In genomic region chr14:101717663-101718490, GRCh38 we compare ENCODE assay signal across 23 cellular contexts. TPM values are rescaled to one million over a fixed set of nuclear protein-coding genes. Genes with fewer than 3 reads are reported as not detected.
DNase-seq lines count a peak whose midpoint lies in the region; ATAC-seq and TF ChIP-seq lines count a peak whose summit lies in the region.
"Had no signal": no experiment of that assay in that cellular context is flagged by ENCODE, and none has a peak within 500 bp of the region (broad histone marks: within the 10 kb centered on the region; RNA-seq: fewer than 3 reads in every experiment).

No MANE protein-coding gene starts in this region.

- no peaks in the 10 kb centered on the region for H3K27me3 Mint-ChIP-seq in central memory CD8-positive, alpha-beta T cell
- H3K27me3 Mint-ChIP-seq in naive thymus-derived CD8-positive, alpha-beta T cell = peaks cover 0 to 2% (median 0%) of the 10 kb centered on the region in 5 donors

- H4K12ac ChIP-seq in trophoblast cell (ENCODE audit: low read depth, low read length) = no peak overlapping the region

- POLR2A ChIA-PET in naive thymus-derived CD8-positive, alpha-beta T cell (lab: Charles Lee) = interaction anchor here (0.7 kb wide), 1 partner anchor 15 kb away, joined by 3 read pairs; no protein-coding TSS in a partner anchor

- H3K14ac ChIP-seq in trophoblast cell (ENCODE audit: low read length) = no peak overlapping the region

- no peak overlapping the region for H3K9ac ChIP-seq in trophoblast cell (ENCODE audit: low read length)

- no peaks in the 10 kb centered on the region for H3K79me2 ChIP-seq in trophoblast cell (ENCODE audit: control insufficient read depth, insufficient read depth, low read length, poor library complexity)

- H3K4ac ChIP-seq in trophoblast cell (ENCODE audit: low read depth, low read length) = no peak overlapping the region

- H2AFZ ChIP-seq in trophoblast cell (ENCODE audit: insufficient read depth, low read length, poor library complexity) = no peak overlapping the region

- H4K8ac ChIP-seq in trophoblast cell (ENCODE audit: low read depth, low read length) = no peak overlapping the region

- no peak overlapping the region for H4K91ac ChIP-seq in trophoblast cell (ENCODE audit: low read depth, low read length)

- H3K4me3 ChIP-seq in right atrium auricular region (no peak overlapping the region), trophoblast cell (ENCODE audit: low read depth, low read length) (no peak overlapping the region)
- H3K4me3 ChIP-seq: esophagus squamous epithelium had no signal

- H2BK5ac ChIP-seq in trophoblast cell (ENCODE audit: low read depth, low read length, poor library complexity) = no peak overlapping the region

- H2BK120ac ChIP-seq in trophoblast cell (ENCODE audit: insufficient read depth, low read length, poor library complexity) = no peak overlapping the region

- no peak for ATAC-seq in left ventricle myocardium superior
- ATAC-seq in central memory CD8-positive, alpha-beta T cell (replicated peaks; ENCODE audit: extremely low read depth, poor library complexity, severe bottlenecking) = no peak
- no peak for ATAC-seq in naive thymus-derived CD8-positive, alpha-beta T cell
- no peak for ATAC-seq in HG02973 (IDR thresholded peaks at IDR 0.05; ENCODE audit: unreplicated experiment)
- ATAC-seq: left colon, Right ventricle myocardium inferior had no signal

- H3K23ac ChIP-seq in trophoblast cell (ENCODE audit: low read length) = no peak overlapping the region

- peak overlapping the region; percentile 93 for H3K27ac Mint-ChIP-seq in central memory CD8-positive, alpha-beta T cell (ENCODE audit: low read depth)
- peak overlapping the region in 7 of 10 donors; percentile 24 to 89 (median 59) for H3K27ac Mint-ChIP-seq in naive thymus-derived CD8-positive, alpha-beta T cell
- H3K27ac Mint-ChIP-seq: activated naive CD4-positive, alpha-beta T cell treated with anti-CD3 and anti-CD28 coated beads for 36 hours; IgD-negative memory B cell; mesothelial cell of epicardium had no signal

- intact Hi-C loops in left ventricle myocardium superior (cut with micrococcal nuclease) = no loop called here

- H3K18ac ChIP-seq in trophoblast cell (ENCODE audit: low read length) = no peak overlapping the region

- H2AK5ac ChIP-seq in trophoblast cell (ENCODE audit: low read length) = no peak overlapping the region

- peak overlapping the region; percentile 52 for H3K4me3 Mint-ChIP-seq in central memory CD8-positive, alpha-beta T cell
- H3K4me3 Mint-ChIP-seq in naive thymus-derived CD8-positive, alpha-beta T cell = peak overlapping the region in 1 of 10 donors; percentile 18
- H3K4me3 Mint-ChIP-seq: activated naive CD4-positive, alpha-beta T cell treated with anti-CD3 and anti-CD28 coated beads for 36 hours; mesothelial cell of epicardium; neural crest cell had no signal

- H3K27me3 ChIP-seq in right atrium auricular region = no peaks in the 10 kb centered on the region
- H3K27me3 ChIP-seq in trophoblast cell (ENCODE audit: insufficient read depth, low read length) = no peaks in the 10 kb centered on the region
- H3K27me3 ChIP-seq: esophagus squamous epithelium had no signal

- no CpG with 5 or more reads among the region's 19 CpGs for WGBS in trophoblast cell (ENCODE audit: extremely low coverage, insufficient coverage, insufficient read length)

- H3K27ac ChIP-seq in right atrium auricular region (peak overlapping the region in 1 of 2 donors; percentile 81), trophoblast cell (ENCODE audit: low read depth, low read length) (no peak overlapping the region)
- H3K27ac ChIP-seq: esophagus squamous epithelium had no signal

- no peaks in the 10 kb centered on the region for H3K79me1 ChIP-seq in trophoblast cell (ENCODE audit: low read length)

- H3K4me2 ChIP-seq in trophoblast cell (ENCODE audit: low read length) = no peak overlapping the region

- H3K36me3 ChIP-seq in right atrium auricular region = no peaks in the 10 kb centered on the region
- H3K36me3 ChIP-seq in trophoblast cell (ENCODE audit: control insufficient read depth in 1 of 2, insufficient read depth in 2 of 2, low read length in 2 of 2) = no peaks in the 10 kb centered on the region
- H3K36me3 ChIP-seq: esophagus squamous epithelium had no signal

- peak; percentile 32 for DNase-seq in right atrium auricular region (ENCODE audit: low spot score)
- DNase-seq in left ventricle myocardium superior = no peak
- DNase-seq in central memory CD8-positive, alpha-beta T cell (ENCODE audit: low spot score in 2 of 2) = peak in 1 of 2 donors; percentile 11
- DNase-seq in naive thymus-derived CD8-positive, alpha-beta T cell = peak in 1 of 10 donors; percentile 6
- DNase-seq in LoVo (ENCODE audit: low spot score) = no peak
- no peak for DNase-seq in DMS79 treated with DMSO at 0.1 percent for 48 hours (lab: John Stamatoyannopoulos, UW)
- no peak for DNase-seq in trophoblast cell
- DNase-seq: activated CD4-positive, alpha-beta T cell treated with anti-CD3 and anti-CD28 coated beads for 4 hours; activated naive CD4-positive, alpha-beta T cell treated with anti-CD3 and anti-CD28 coated beads for 36 hours; aorta; C1 segment of cervical spinal cord; effector CD8-positive, alpha-beta T cell; esophagus squamous epithelium; GDM1; left colon; NCI-H1436 treated with DMSO at 0.1 percent for 48 hours; NCI-H748 treated with DMSO at 0.1 percent for 48 hours; stimulated activated CD4-positive, alpha-beta T cell treated with anti-CD3 and anti-CD28 coated beads, Interleukin-4, amount 100 ng/mL, for 4 hours had no signal

- TF ChIP-seq CTCF in right atrium auricular region (IDR thresholded peaks at IDR 0.05) = no peak

- H3K9me3 ChIP-seq in right atrium auricular region = no peaks in the 10 kb centered on the region
- no peaks in the 10 kb centered on the region for H3K9me3 ChIP-seq in trophoblast cell (ENCODE audit: insufficient read depth, low read depth, low read length)
- H3K9me3 ChIP-seq: esophagus squamous epithelium had no signal

- H3K4me1 ChIP-seq in right atrium auricular region (peaks cover 0 to 20% of the 10 kb centered on the region in 2 donors), trophoblast cell (ENCODE audit: control insufficient read depth in 1 of 2, insufficient read depth in 2 of 2, low read length in 2 of 2) (no peaks in the 10 kb centered on the region)
- H3K4me1 ChIP-seq: esophagus squamous epithelium had no signal

- no peaks in the 10 kb centered on the region for H3K9me3 Mint-ChIP-seq in central memory CD8-positive, alpha-beta T cell
- no peaks in the 10 kb centered on the region for H3K9me3 Mint-ChIP-seq in naive thymus-derived CD8-positive, alpha-beta T cell
- H3K9me3 Mint-ChIP-seq: activated naive CD4-positive, alpha-beta T cell treated with anti-CD3 and anti-CD28 coated beads for 36 hours had no signal

- peaks cover 65% of the 10 kb centered on the region for H3K4me1 Mint-ChIP-seq in central memory CD8-positive, alpha-beta T cell
- H3K4me1 Mint-ChIP-seq in naive thymus-derived CD8-positive, alpha-beta T cell = peaks cover 13 to 63% (median 42%) of the 10 kb centered on the region in 4 donors

- no peak overlapping the region for H2BK12ac ChIP-seq in trophoblast cell (ENCODE audit: low read length)

- peaks cover 22% of the 10 kb centered on the region for H3K36me3 Mint-ChIP-seq in central memory CD8-positive, alpha-beta T cell (ENCODE audit: insufficient read depth)
- no peaks in the 10 kb centered on the region for H3K36me3 Mint-ChIP-seq in naive thymus-derived CD8-positive, alpha-beta T cell
- H3K36me3 Mint-ChIP-seq: IgD-negative memory B cell, mesothelial cell of epicardium had no signal

RNA-seq across cellular contexts. Expression of gene PPP2R5C, which starts 43.6 kb away (rescaled TPM):
- total RNA-seq in right atrium auricular region = 10 to 100 TPM; 82.2 to 82.9 TPM
- total RNA-seq in left ventricle myocardium superior = 211 TPM
- total RNA-seq in naive thymus-derived CD8-positive, alpha-beta T cell = 100 to 1,000 TPM; 411 to 418 TPM
- polyA plus RNA-seq in naive thymus-derived CD8-positive, alpha-beta T cell = 100 to 1,000 TPM; 143 to 237 (median 172) TPM
- polyA plus RNA-seq in trophoblast cell (2013) = 136 and 143 TPM in 2 replicates
